In genomic region chr3:135989247-135989646, GRCh38 we compare ENCODE assay signal across 25 cellular contexts. TPM values are rescaled to one million over a fixed set of nuclear protein-coding genes. Genes with fewer than 3 reads are reported as not detected.
DNase-seq lines count a peak whose midpoint lies in the region; ATAC-seq lines count a peak whose summit lies in the region.
"Had no signal": no experiment of that assay in that cellular context is flagged by ENCODE, and none has a peak within 500 bp of the region (broad histone marks: within the 10 kb centered on the region; RNA-seq: fewer than 3 reads in every experiment).

No MANE protein-coding gene starts in this region.

- ATAC-seq in GM19463 (IDR thresholded peaks at IDR 0.05; ENCODE audit: unreplicated experiment) (no peak), GM21529 (IDR thresholded peaks at IDR 0.05; ENCODE audit: unreplicated experiment) (no peak)
- no peak for ATAC-seq in activated T-cell treated with anti-CD3 and anti-CD28 coated beads, Interleukin-2, amount 50 U/mL, for 72 hours (replicated peaks in 1 of 2)
- ATAC-seq: natural killer cell treated with Interleukin-12 subunit alpha and Interleukin-12 subunit beta and Interleukin-15 and Interleukin-18, amount 100 ng/mL, for 72 hours had no signal

- peaks cover 11% of the 10 kb centered on the region for H3K27me3 Mint-ChIP-seq in activated T-cell treated with anti-CD3 and anti-CD28 coated beads, Interleukin-2, amount 50 U/mL, for 72 hours (ENCODE audit: low read depth)

- no peaks in the 10 kb centered on the region for H3K9me3 Mint-ChIP-seq in activated T-cell treated with anti-CD3 and anti-CD28 coated beads, Interleukin-2, amount 50 U/mL, for 72 hours
- H3K9me3 Mint-ChIP-seq: CD4-positive, alpha-beta T cell; natural killer cell treated with Interleukin-12 subunit alpha and Interleukin-12 subunit beta and Interleukin-15 and Interleukin-18, amount 100 ng/mL, for 72 hours had no signal

- peak; percentile 54 for DNase-seq in GM04503 (ENCODE audit: low read depth)
- DNase-seq in RPMI7951 (ENCODE audit: low read depth) = peak; percentile 50
- DNase-seq in fibroblast of peridontal ligament (ENCODE audit: extremely low read depth) = peak; percentile 62
- DNase-seq in activated T-cell treated with anti-CD3 and anti-CD28 coated beads, Interleukin-2, amount 50 U/mL, for 72 hours = no peak
- no peak for DNase-seq in stimulated activated CD4-positive, alpha-beta T cell treated with anti-CD3 and anti-CD28 coated beads, Interleukin-12 subunit alpha, Interleukin-12 subunit beta, amount 100 ng/mL, for 4 hours
- DNase-seq: activated CD4-positive, alpha-beta memory T cell treated with anti-CD3 and anti-CD28 coated beads for 36 hours; activated CD4-positive, CD25-positive, alpha-beta regulatory T cell treated with anti-CD3 and anti-CD28 coated beads, Interleukin-2, amount 50 U/mL, for 72 hours; activated CD8-positive, alpha-beta memory T cell treated with anti-CD3 and anti-CD28 coated beads, Interleukin-2, amount 50 U/mL, for 4 hours; activated naive CD4-positive, alpha-beta T cell treated with anti-CD3 and anti-CD28 coated beads, Interleukin-2, amount 50 U/mL, for 16 hours; AML-193; caudate nucleus; CD4-positive, alpha-beta T cell; glutamatergic neuron; kidney; MV-4-11; NCI-H146; NCI-H446 treated with DMSO at 0.1 percent for 48 hours; NCI-H82; spleen; stimulated activated CD4-positive, alpha-beta T cell treated with anti-CD3 and anti-CD28 coated beads, Interleukin-2, amount 100 ng/mL, for 48 hours; T-helper 2 cell; trophoblast cell had no signal

- peaks cover 5% of the 10 kb centered on the region for H3K4me1 Mint-ChIP-seq in activated T-cell treated with anti-CD3 and anti-CD28 coated beads, Interleukin-2, amount 50 U/mL, for 72 hours (ENCODE audit: low read depth)

- H3K4me3 Mint-ChIP-seq in activated T-cell treated with anti-CD3 and anti-CD28 coated beads, Interleukin-2, amount 50 U/mL, for 72 hours = no peak overlapping the region
- H3K4me3 Mint-ChIP-seq: activated CD4-positive, alpha-beta memory T cell treated with anti-CD3 and anti-CD28 coated beads for 36 hours; CD4-positive, alpha-beta T cell; natural killer cell treated with Interleukin-12 subunit alpha and Interleukin-12 subunit beta and Interleukin-15 and Interleukin-18, amount 100 ng/mL, for 72 hours had no signal

- H3K27ac Mint-ChIP-seq in activated T-cell treated with anti-CD3 and anti-CD28 coated beads, Interleukin-2, amount 50 U/mL, for 72 hours = no peak overlapping the region
- H3K27ac Mint-ChIP-seq: activated CD4-positive, alpha-beta memory T cell treated with anti-CD3 and anti-CD28 coated beads for 36 hours; CD4-positive, alpha-beta T cell; natural killer cell treated with Interleukin-12 subunit alpha and Interleukin-12 subunit beta and Interleukin-15 and Interleukin-18, amount 100 ng/mL, for 72 hours had no signal

- no peaks in the 10 kb centered on the region for H3K36me3 Mint-ChIP-seq in activated T-cell treated with anti-CD3 and anti-CD28 coated beads, Interleukin-2, amount 50 U/mL, for 72 hours (ENCODE audit: insufficient read depth in 2 of 2)
- H3K36me3 Mint-ChIP-seq: activated CD4-positive, alpha-beta memory T cell treated with anti-CD3 and anti-CD28 coated beads for 36 hours; natural killer cell treated with Interleukin-12 subunit alpha and Interleukin-12 subunit beta and Interleukin-15 and Interleukin-18, amount 100 ng/mL, for 72 hours had no signal

RNA-seq across cellular contexts. Expression of gene PPP2R3A, which starts 23.7 kb away (rescaled TPM):
- total RNA-seq in RPMI7951 (2014; rRNA removed; shearing (Covaris generic)) = 14.7 and 15.1 TPM in 2 replicates
- total RNA-seq in activated T-cell treated with anti-CD3 and anti-CD28 coated beads, Interleukin-2, amount 50 U/mL, for 72 hours = under 1 TPM; 0.49 to 0.53 TPM

Comparison
In these comparisons a context has a peak if more than half of its experiments do, and no peak if none do; other contexts are left out.
1. DNase-seq: peak in GM04503 (single experiment), RPMI7951 (single experiment) and fibroblast of peridontal ligament (single experiment); none in activated T-cell treated with anti-CD3 and anti-CD28 coated beads, Interleukin-2, amount 50 U/mL, for 72 hours (0 of 2) and stimulated activated CD4-positive, alpha-beta T cell treated with anti-CD3 and anti-CD28 coated beads, Interleukin-12 subunit alpha, Interleukin-12 subunit beta, amount 100 ng/mL, for 4 hours (single experiment).
2. RNA of gene PPP2R3A, which starts 23.7 kb away (total RNA-seq): 14.7 to 15.1 TPM in RPMI7951; 0.49 to 0.53 TPM in activated T-cell treated with anti-CD3 and anti-CD28 coated beads, Interleukin-2, amount 50 U/mL, for 72 hours; every median in the first group is over 10 times any median in the second.